Comparison of ENCODE assay signal across 8 cellular contexts in genomic region chr22:37674951-37675929, GRCh38. TPM values are rescaled to one million over a fixed set of nuclear protein-coding genes. Genes with fewer than 3 reads are reported as not detected.
DNase-seq lines count a peak whose midpoint lies in the region; ATAC-seq, FAIRE-seq and TF ChIP-seq lines count a peak whose summit lies in the region.

Gene LGALS1, plus strand, starts transcription at chr22:37675636. Its CDS starts 67 bp downstream, at chr22:37675703.

- intact Hi-C loops in activated B cell treated with CpG ODN at 0.5 μM for 24 hours (cut with micrococcal nuclease) (no loop called here), colonic mucosa (cut with DNase I) (no loop called here)

- H3K4me1 Mint-ChIP-seq in activated B cell treated with CpG ODN at 0.5 μM for 24 hours = peaks cover 62% of the 10 kb centered on the region

- peak within 1 kb of the TSS; percentile 91 for H3K27ac Mint-ChIP-seq in activated B cell treated with CpG ODN at 0.5 μM for 24 hours

- H3K9me3 ChIP-seq in HAP-1 = no peaks in the 10 kb centered on the region
- H3K9me3 ChIP-seq in colonic mucosa = no peaks in the 10 kb centered on the region

- peak; percentile 94 for FAIRE-seq in G401.6 (lab: Jason Lieb, UNC)

- in situ Hi-C loops in HAP-1 (cut with MboI; ENCODE audit: low sequenced_read_pairs) = no loop called here

- H3K4me1 ChIP-seq in HAP-1 (peaks cover 27% of the 10 kb centered on the region), colonic mucosa (peaks cover 31% of the 10 kb centered on the region)

- peak within 1 kb of the TSS; percentile 33 for H3K4me3 ChIP-seq in HAP-1
- peak within 1 kb of the TSS; percentile 41 for H3K4me3 ChIP-seq in colonic mucosa

- H3K9ac ChIP-seq in colonic mucosa (ENCODE audit: low read depth in 2 of 2, low read length in 2 of 2) = peak within 1 kb of the TSS; percentile 87 to 91

- peak; percentile 43 for ATAC-seq in activated B cell treated with CpG ODN at 0.5 μM for 24 hours (ENCODE audit: low read depth)
- ATAC-seq in GM18517 (IDR thresholded peaks at IDR 0.05; ENCODE audit: unreplicated experiment) = no peak

- H3K27me3 ChIP-seq in HAP-1 (ENCODE audit: low read depth) (no peaks in the 10 kb centered on the region), colonic mucosa (no peaks in the 10 kb centered on the region)

- H3K36me3 ChIP-seq in HAP-1 (replicated peaks) = no peaks in the 10 kb centered on the region
- H3K36me3 ChIP-seq in colonic mucosa = no peaks in the 10 kb centered on the region

- H3K27ac ChIP-seq in colonic mucosa = peak within 1 kb of the TSS; percentile 96

- H3K36me3 Mint-ChIP-seq in activated B cell treated with CpG ODN at 0.5 μM for 24 hours (ENCODE audit: low read depth) = peaks cover 8% of the 10 kb centered on the region

- no peaks in the 10 kb centered on the region for H3K9me3 Mint-ChIP-seq in activated B cell treated with CpG ODN at 0.5 μM for 24 hours

- H3K27me3 Mint-ChIP-seq in activated B cell treated with CpG ODN at 0.5 μM for 24 hours = no peaks in the 10 kb centered on the region

- H3K4me3 Mint-ChIP-seq in activated B cell treated with CpG ODN at 0.5 μM for 24 hours = peak within 1 kb of the TSS; percentile 84

- POLR2A ChIA-PET in activated B cell treated with CpG ODN at 0.5 μM for 24 hours (lab: Charles Lee) = interaction anchor here (0.6 to 9.7 kb wide), 13 partner anchors 8 to 1297 kb away, joined by 3 to 181 read pairs (median 8); partner anchors contain the start of genes GGA1, NOL12, PDXP and SH3BP1

- CTCF ChIA-PET in activated B cell treated with CpG ODN at 0.5 μM for 24 hours (lab: Charles Lee) = interaction anchor here (1.1 to 5.0 kb wide), 6 partner anchors 11 to 67 kb away, joined by 5 to 46 read pairs (median 9); partner anchors contain the start of genes GGA1, NOL12 and PDXP

- DNase-seq in HAP-1 (ENCODE audit: low spot score in 2 of 2) (peak; percentile 71 to 94), NCI-H2029 treated with DMSO at 0.1 percent for 48 hours (lab: John Stamatoyannopoulos, UW) (peak; percentile 40), activated B cell treated with CpG ODN at 0.5 μM for 24 hours (peak; percentile 60), colonic mucosa (peak; percentile 95), kidney tubule cell (ENCODE audit: low spot score) (peak; percentile 95)
- DNase-seq in stimulated activated CD4-positive, alpha-beta T cell treated with anti-CD3 and anti-CD28 coated beads, Interleukin-15, amount 100 ng/mL, for 48 hours (ENCODE audit: low read depth in 2 of 2) = peak; percentile 47 to 75

- no peak for TF ChIP-seq CTCF in activated B cell treated with CpG ODN at 0.5 μM for 24 hours (IDR thresholded peaks at IDR 0.05)
- no peak for TF ChIP-seq CTCF in colonic mucosa (IDR thresholded peaks at IDR 0.05)

RNA-seq across cellular contexts. Expression of gene LGALS1, which starts in this region (rescaled TPM):
- total RNA-seq in activated B cell treated with CpG ODN at 0.5 μM for 24 hours = 230 and 254 TPM in 2 replicates
- 100 to 1,000 TPM in 1 of 2 donors, 10 to 100 TPM in 1; 83.3 to 222 TPM for total RNA-seq in colonic mucosa

Comparison
In these comparisons a context has a peak if more than half of its experiments do, and no peak if none do; other contexts are left out.
1. DNase-seq: peak in every context shown above with its lines; median percentile 95 in colonic mucosa; 95 in kidney tubule cell; 82 in HAP-1; 61 in stimulated activated CD4-positive, alpha-beta T cell treated with anti-CD3 and anti-CD28 coated beads, Interleukin-15, amount 100 ng/mL, for 48 hours; 60 in activated B cell treated with CpG ODN at 0.5 μM for 24 hours; 40 in NCI-H2029 treated with DMSO at 0.1 percent for 48 hours.